Comparison of ENCODE assay signal across 10 cellular contexts in genomic region chr2:84865181-84865783, GRCh38. TPM values are rescaled to one million over a fixed set of nuclear protein-coding genes. Genes with fewer than 3 reads are reported as not detected.
DNase-seq lines count a peak whose midpoint lies in the region; ATAC-seq, FAIRE-seq and TF ChIP-seq lines count a peak whose summit lies in the region.
"Had no signal": no experiment of that assay in that cellular context is flagged by ENCODE, and none has a peak within 500 bp of the region (broad histone marks: within the 10 kb centered on the region; RNA-seq: fewer than 3 reads in every experiment).

No MANE protein-coding gene starts in this region.

- peak; percentile 89 for FAIRE-seq in D721Med (lab: Jason Lieb, UNC)
- FAIRE-seq: islet of Langerhans had no signal

- H3K27ac Mint-ChIP-seq in natural killer cell, result peak overlapping the region; percentile 75 to 80

- H4K20me1 ChIP-seq in KMS-11 (ENCODE audit: insufficient read depth), result no peaks in the 10 kb centered on the region

- H3K79me2 ChIP-seq in KMS-11 (ENCODE audit: insufficient read depth, low read depth), result no peaks in the 10 kb centered on the region

- DNase-seq in D721Med (ENCODE audit: insufficient read length, low spot score) (no peak), adipocyte (ENCODE audit: low read depth) (peak; percentile 78), natural killer cell (no peak), Right ventricle myocardium inferior (ENCODE audit: missing footprints) (no peak)
- DNase-seq in stimulated activated CD4-positive, alpha-beta T cell treated with anti-CD3 and anti-CD28 coated beads, Interleukin-2, amount 100 ng/mL, for 48 hours, result no peak
- no peak for DNase-seq in activated CD4-positive, alpha-beta T cell treated with anti-CD3 and anti-CD28 coated beads for 4 hours

- no peaks in the 10 kb centered on the region for H3K36me3 Mint-ChIP-seq in natural killer cell

- H3K9ac ChIP-seq in KMS-11, result no peak overlapping the region
- H3K9ac ChIP-seq in adipocyte (ENCODE audit: low read length), result no peak overlapping the region

- H3K4me1 ChIP-seq in KMS-11 (ENCODE audit: low read depth, poor library complexity, severe bottlenecking), result no peaks in the 10 kb centered on the region
- peaks cover 17% of the 10 kb centered on the region for H3K4me1 ChIP-seq in adipocyte (ENCODE audit: control insufficient read depth, insufficient read depth, low read length)
- H3K4me1 ChIP-seq: SJCRH30 had no signal

- no peak overlapping the region for H3K27ac ChIP-seq in KMS-11
- H3K27ac ChIP-seq: SJCRH30 had no signal

- no peak overlapping the region for H2AFZ ChIP-seq in KMS-11 (ENCODE audit: low read depth)

- H3K27me3 Mint-ChIP-seq in natural killer cell (ENCODE audit: low read depth in 2 of 2), result peaks cover 0 to 3% of the 10 kb centered on the region in 2 donors

- no peaks in the 10 kb centered on the region for H3K9me3 ChIP-seq in adipocyte (ENCODE audit: control insufficient read depth, low read length)

- no peak overlapping the region for H3K4me3 Mint-ChIP-seq in natural killer cell

- H3K4me3 ChIP-seq in KMS-11 (IDR thresholded peaks at IDR 0.05; ENCODE audit: insufficient read depth, low read depth, low read length), result no peak overlapping the region
- no peak overlapping the region for H3K4me3 ChIP-seq in adipocyte (ENCODE audit: low read length)
- H3K4me3 ChIP-seq: SJCRH30 had no signal

- no peaks in the 10 kb centered on the region for H3K9me3 Mint-ChIP-seq in natural killer cell

- H3K4me1 Mint-ChIP-seq in natural killer cell, result peaks cover 10 to 12% of the 10 kb centered on the region in 2 donors

- TF ChIP-seq CTCF in D721Med (IDR thresholded peaks at IDR 0.05; ENCODE audit: insufficient read depth, missing control alignments) (peak; percentile 47), KMS-11 (conservative IDR thresholded peaks at IDR 0.05; ENCODE audit: low read depth, low read length) (peak; percentile 70), natural killer cell (IDR thresholded peaks at IDR 0.05) (peak; percentile 77)

- intact Hi-C loops in natural killer cell (cut with micrococcal nuclease) (loop anchor here (1.0 kb wide), 2 partner anchors 124 to 370 kb away; no protein-coding TSS in a partner anchor), Right ventricle myocardium inferior (cut with DNase I) (loop anchor here (5.0 kb wide), 1 partner anchor 368 kb away; no protein-coding TSS in a partner anchor)

- no peak overlapping the region for H3K4me2 ChIP-seq in KMS-11

- H3K36me3 ChIP-seq in KMS-11 (ENCODE audit: insufficient read depth), result no peaks in the 10 kb centered on the region
- no peaks in the 10 kb centered on the region for H3K36me3 ChIP-seq in adipocyte (ENCODE audit: control insufficient read depth, insufficient read depth, low read length, severe bottlenecking)
- H3K36me3 ChIP-seq: SJCRH30 had no signal

- ATAC-seq in GM18861 (IDR thresholded peaks at IDR 0.05; ENCODE audit: unreplicated experiment) (peak; percentile 62), natural killer cell (peak; percentile 67 to 87 (median 85)), Right ventricle myocardium inferior (no peak)

- H3K27me3 ChIP-seq in KMS-11 (ENCODE audit: insufficient read depth, low read depth) (no peaks in the 10 kb centered on the region), adipocyte (replicated peaks; ENCODE audit: control insufficient read depth, insufficient read depth, low read length) (no peaks in the 10 kb centered on the region)

RNA-seq across cellular contexts. Expression of gene TRABD2A, which starts 15.6 kb away (rescaled TPM):
- total RNA-seq in natural killer cell (1 to 10 TPM; 1.4 to 6.3 (median 6.3) TPM), Right ventricle myocardium inferior (0.73 TPM)

RNA-seq across cellular contexts. Expression of gene TMSB10, which starts 40.2 kb away (rescaled TPM):
- 1,000 to 10,000 TPM; 1,247 to 1,683 (median 1,557) TPM for total RNA-seq in natural killer cell
- 571 TPM for total RNA-seq in Right ventricle myocardium inferior
